Comparison of ENCODE assay signal across 8 cellular contexts in genomic region chr5:77143998-77144836, GRCh38. TPM values are rescaled to one million over a fixed set of nuclear protein-coding genes. Genes with fewer than 3 reads are reported as not detected.
DNase-seq lines count a peak whose midpoint lies in the region; ATAC-seq and TF ChIP-seq lines count a peak whose summit lies in the region.

No MANE protein-coding gene starts in this region.

- no peak overlapping the region for H3T11ph ChIP-seq in H9 (ENCODE audit: low read length)

- no peak overlapping the region for H2AFZ ChIP-seq in H9 (ENCODE audit: low read length)

- H3K4ac ChIP-seq in H9 (ENCODE audit: low read depth, low read length), result no peak overlapping the region

- no peak overlapping the region for H4K8ac ChIP-seq in H9 (replicated peaks; ENCODE audit: insufficient read length, low read depth, low read length)

- peak; percentile 92 for TF ChIP-seq CTCF in H9 (conservative IDR thresholded peaks at IDR 0.05)

- no peak overlapping the region for H4K91ac ChIP-seq in H9 (ENCODE audit: insufficient read length, low read depth, low read length)

- H2BK20ac ChIP-seq in H9 (ENCODE audit: low read depth, low read length, poor library complexity, severe bottlenecking), result no peak overlapping the region

- ATAC-seq in HG02852 (IDR thresholded peaks at IDR 0.05; ENCODE audit: unreplicated experiment), result no peak

- H3K9me3 Mint-ChIP-seq in CD4-positive, alpha-beta memory T cell, result no peaks in the 10 kb centered on the region
- H3K9me3 Mint-ChIP-seq in H9, result peaks cover 0 to 3% of the 10 kb centered on the region in 2 experiments; a peak in 2 of 5 replicates

- no peaks in the 10 kb centered on the region for H3K27me3 ChIP-seq in CD4-positive, alpha-beta memory T cell (ENCODE audit: insufficient read depth, low read length)
- H3K27me3 ChIP-seq in H9 (ENCODE audit: insufficient read depth, low read length), result no peaks in the 10 kb centered on the region

- H3K23me2 ChIP-seq in H9 (ENCODE audit: insufficient read length, low read depth, low read length, poor library complexity, severe bottlenecking), result no peaks in the 10 kb centered on the region

- H3K36me3 ChIP-seq in CD4-positive, alpha-beta memory T cell (ENCODE audit: insufficient read depth, low read length), result no peaks in the 10 kb centered on the region

- no peak overlapping the region for H3K4me2 ChIP-seq in H9 (ENCODE audit: insufficient read depth, insufficient read length, low read length)

- no peaks in the 10 kb centered on the region for H3K79me2 ChIP-seq in H9 (ENCODE audit: insufficient read depth, low read length)

- no peak overlapping the region for H2BK15ac ChIP-seq in H9 (ENCODE audit: low read depth, low read length)

- H3K27ac Mint-ChIP-seq in CD4-positive, alpha-beta memory T cell, result peak overlapping the region in 3 of 7 donors; percentile 32 to 60 (median 40)
- peak overlapping the region in 1 of 3 experiments; percentile 63; a peak in 4 of 7 replicates for H3K27ac Mint-ChIP-seq in H9

- no peaks in the 10 kb centered on the region for H3K36me3 Mint-ChIP-seq in CD4-positive, alpha-beta memory T cell
- H3K36me3 Mint-ChIP-seq in H9 (ENCODE audit: insufficient read depth in 1 of 3, low read depth in 3 of 3), result peaks cover 0 to 9% (median 2%) of the 10 kb centered on the region in 3 experiments; a peak in 3 of 7 replicates

- no peak overlapping the region for H3K27ac ChIP-seq in CD4-positive, alpha-beta memory T cell (ENCODE audit: low read depth, low read length)
- H3K27ac ChIP-seq in H9 (ENCODE audit: insufficient read length, low read depth, low read length), result no peak overlapping the region

- DNase-seq in CD4-positive, alpha-beta memory T cell, result peak; percentile 47 to 58 (median 53)
- peak; percentile 72 for DNase-seq in H9
- peak; percentile 37 for DNase-seq in NCI-H748 treated with DMSO at 0.1 percent for 48 hours (lab: John Stamatoyannopoulos, UW)
- DNase-seq in activated CD4-positive, alpha-beta T cell treated with anti-CD3 and anti-CD28 coated beads, Interleukin-2, amount 50 U/mL, for 48 hours, result peak; percentile 60 to 72
- peak; percentile 65 for DNase-seq in ecto neural progenitor cell (ENCODE audit: low spot score)
- peak; percentile 80 to 90 for DNase-seq in lung microvascular endothelial cell (ENCODE audit: low read depth in 2 of 2)
- peak; percentile 21 for DNase-seq in stimulated activated CD8-positive, alpha-beta memory T cell treated with anti-CD3 and anti-CD28 coated beads, Interleukin-15, amount 100 ng/mL, for 1 hour (ENCODE audit: low read depth)

- no peak overlapping the region for H2AK5ac ChIP-seq in H9 (ENCODE audit: insufficient read length, low read length)

- no peaks in the 10 kb centered on the region for H4K20me1 ChIP-seq in H9 (ENCODE audit: control insufficient read depth, insufficient read depth, insufficient read length)

- H4K5ac ChIP-seq in H9 (ENCODE audit: insufficient read length, low read depth, low read length), result no peak overlapping the region

- H2BK5ac ChIP-seq in H9 (ENCODE audit: insufficient read length, low read length), result no peak overlapping the region

- H3K14ac ChIP-seq in H9 (ENCODE audit: insufficient read depth, low read length), result no peak overlapping the region

- no peak overlapping the region for H2BK12ac ChIP-seq in H9 (ENCODE audit: insufficient read length, low read depth, low read length)

- no peak overlapping the region for H3K4me3 ChIP-seq in CD4-positive, alpha-beta memory T cell (ENCODE audit: low read length in 2 of 2)

- POLR2A ChIA-PET in CD4-positive, alpha-beta memory T cell (lab: Charles Lee; ENCODE audit: partially characterized antibody), result interaction anchor here (0.6 to 1.6 kb wide), 2 partner anchors 237 to 348 kb away, joined by 3 to 8 read pairs; partner anchors contain the start of gene WDR41

- H2BK120ac ChIP-seq in H9 (ENCODE audit: low read depth, low read length, poor library complexity, severe bottlenecking), result no peak overlapping the region

- H3K9ac ChIP-seq in H9 (ENCODE audit: extremely low read depth, insufficient read length, low read length), result no peak overlapping the region

- no peak overlapping the region for H3K4me3 Mint-ChIP-seq in CD4-positive, alpha-beta memory T cell
- no peak overlapping the region for H3K4me3 Mint-ChIP-seq in H9

- H3K79me1 ChIP-seq in H9 (ENCODE audit: insufficient read depth, low read depth, low read length, poor library complexity, severe bottlenecking), result no peaks in the 10 kb centered on the region

- CTCF ChIA-PET in CD4-positive, alpha-beta memory T cell (lab: Charles Lee; ENCODE audit: partially characterized antibody), result interaction anchor here (0.6 to 4.5 kb wide), 17 partner anchors 9 to 464 kb away, joined by 3 to 46 read pairs (median 4); partner anchors contain the start of gene WDR41

- H3K4me1 Mint-ChIP-seq in CD4-positive, alpha-beta memory T cell, result peaks cover 0 to 4% (median 3%) of the 10 kb centered on the region in 4 donors
- peaks cover 4 to 16% of the 10 kb centered on the region in 2 experiments; a peak in 2 of 4 replicates for H3K4me1 Mint-ChIP-seq in H9

- no CpG with 5 or more reads among the region's 14 CpGs for WGBS in H9 (ENCODE audit: extremely low coverage, insufficient read length, low lambda C conversion rate)

- no peaks in the 10 kb centered on the region for H3K9me3 ChIP-seq in CD4-positive, alpha-beta memory T cell (ENCODE audit: control insufficient read depth in 1 of 2, low read length in 2 of 2)
- H3K9me3 ChIP-seq in H9 (ENCODE audit: control insufficient read depth, low read depth, low read length), result no peaks in the 10 kb centered on the region

- H3K4me1 ChIP-seq in CD4-positive, alpha-beta memory T cell (ENCODE audit: insufficient read depth, low read length), result no peaks in the 10 kb centered on the region
- H3K4me1 ChIP-seq in H9 (ENCODE audit: insufficient read depth, low read length), result no peaks in the 10 kb centered on the region

- intact Hi-C loops in CD4-positive, alpha-beta memory T cell (cut with micrococcal nuclease), result loop anchor here (1.0 to 2.0 kb wide), 4 partner anchors 95 to 348 kb away; partner anchors contain the start of gene WDR41

- peaks cover 0 to 2% of the 10 kb centered on the region in 2 donors for H3K27me3 Mint-ChIP-seq in CD4-positive, alpha-beta memory T cell
- H3K27me3 Mint-ChIP-seq in H9 (ENCODE audit: low read depth), result no peaks in the 10 kb centered on the region

- no peak overlapping the region for H3K56ac ChIP-seq in H9 (ENCODE audit: insufficient read length, low read depth, low read length)

- no peak overlapping the region for H3K23ac ChIP-seq in H9 (ENCODE audit: insufficient read length, low read depth, low read length)

- no peak overlapping the region for H3K18ac ChIP-seq in H9 (ENCODE audit: insufficient read length, low read depth, low read length)

RNA-seq across cellular contexts. Expression of gene ZBED3, which starts 57.1 kb away (rescaled TPM):
- 1 to 10 TPM in 1 of 2 experiments, under 1 TPM in 1; 0.67 to 1.4 TPM for total RNA-seq in CD4-positive, alpha-beta memory T cell
- 1 to 10 TPM in 1 of 2 donors, under 1 TPM in 1; 0.15 to 1.1 TPM for polyA plus RNA-seq in CD4-positive, alpha-beta memory T cell
- total RNA-seq in H9 (2021), result 7.6 and 7.8 TPM in 2 replicates
- total RNA-seq in lung microvascular endothelial cell, result 1.1 and 1.2 TPM in 2 replicates

Comparison
In these comparisons a context has a peak if more than half of its experiments do, and no peak if none do; other contexts are left out.
1. DNase-seq: peak in every context shown above with its lines; median percentile 85 in lung microvascular endothelial cell; 72 in H9; 66 in activated CD4-positive, alpha-beta T cell treated with anti-CD3 and anti-CD28 coated beads, Interleukin-2, amount 50 U/mL, for 48 hours; 65 in ecto neural progenitor cell; 53 in CD4-positive, alpha-beta memory T cell; 37 in NCI-H748 treated with DMSO at 0.1 percent for 48 hours; 21 in stimulated activated CD8-positive, alpha-beta memory T cell treated with anti-CD3 and anti-CD28 coated beads, Interleukin-15, amount 100 ng/mL, for 1 hour.